ENCODE assay signal across 12 cellular contexts in the genomic region with DNA sequence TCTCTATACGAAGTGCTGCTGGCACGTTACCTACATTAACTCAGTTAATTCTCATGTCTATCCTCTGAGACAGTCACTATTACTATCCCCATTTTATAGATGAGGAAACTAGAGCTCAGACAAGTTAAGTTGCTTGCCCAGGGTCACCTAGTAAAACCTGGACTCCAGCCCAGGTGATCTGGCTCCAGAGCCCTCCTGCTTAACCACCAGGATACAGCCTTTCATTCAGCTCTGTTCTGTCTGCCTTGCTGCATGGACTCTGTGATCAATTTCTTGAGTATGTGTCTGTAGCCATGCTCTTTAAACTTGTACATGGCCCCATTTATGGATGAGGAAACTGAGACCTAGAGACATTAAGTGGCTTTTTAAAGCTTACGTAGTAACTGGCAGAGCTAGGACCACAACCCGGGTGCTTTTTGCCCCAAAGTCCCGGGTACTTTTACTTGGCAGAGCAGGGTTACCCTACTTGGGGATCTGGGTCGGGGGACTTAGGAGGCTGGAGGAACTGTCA. TPM values are rescaled to one million over a fixed set of nuclear protein-coding genes. Genes with fewer than 3 reads are reported as not detected.
DNase-seq lines count a peak whose midpoint lies in the region; ATAC-seq and TF ChIP-seq lines count a peak whose summit lies in the region.
"Had no signal": no experiment of that assay in that cellular context is flagged by ENCODE, and none has a peak within 500 bp of the region (broad histone marks: within the 10 kb centered on the region; RNA-seq: fewer than 3 reads in every experiment).

No MANE protein-coding gene starts in this region.

- H3K4ac ChIP-seq in neuronal stem cell (ENCODE audit: low read length) = no peak overlapping the region

- H4K91ac ChIP-seq in neuronal stem cell (ENCODE audit: low read depth, low read length, poor library complexity) = no peak overlapping the region

- no peak overlapping the region for H2AFZ ChIP-seq in Loucy (ENCODE audit: low read length)
- H2AFZ ChIP-seq in neuronal stem cell (ENCODE audit: low read length) = no peak overlapping the region

- H4K20me1 ChIP-seq in Loucy (ENCODE audit: insufficient read depth, low read length, poor library complexity, severe bottlenecking) = no peaks in the 10 kb centered on the region

- H3K27ac ChIP-seq in body of pancreas = peak overlapping the region; percentile 79 to 88 (median 85)
- peak overlapping the region; percentile 53 for H3K27ac ChIP-seq in neutrophil
- H3K27ac ChIP-seq in neuronal stem cell (replicated peaks; ENCODE audit: low read length) = no peak overlapping the region

- H2BK5ac ChIP-seq in neuronal stem cell (ENCODE audit: low read length) = no peak overlapping the region

- H3K23ac ChIP-seq in neuronal stem cell (ENCODE audit: low read depth, low read length, poor library complexity) = no peak overlapping the region

- peak overlapping the region; percentile 38 for H3K4me2 ChIP-seq in Loucy (ENCODE audit: low read depth, low read length, poor library complexity, severe bottlenecking)
- no peak overlapping the region for H3K4me2 ChIP-seq in neuronal stem cell (ENCODE audit: insufficient read depth, low read length, poor library complexity, severe bottlenecking)

- 28 to 30% methylated on average over 6 of the region's 6 CpGs for WGBS in body of pancreas, 2 donors
- no CpG with 5 or more reads among the region's 6 CpGs for WGBS in neuronal stem cell (ENCODE audit: extremely low coverage in 2 of 2, insufficient read length in 2 of 2, insufficient replicate concordance in 1 of 2), 2 donors

- no peak for TF ChIP-seq CTCF in CD14-positive monocyte (IDR thresholded peaks at IDR 0.05)
- no peak for TF ChIP-seq CTCF in Loucy (conservative IDR thresholded peaks at IDR 0.05; ENCODE audit: low read length)
- TF ChIP-seq CTCF in body of pancreas (IDR thresholded peaks at IDR 0.05) = no peak
- no peak for TF ChIP-seq CTCF in neutrophil (IDR thresholded peaks at IDR 0.05)

- no peak overlapping the region for H2BK120ac ChIP-seq in neuronal stem cell (ENCODE audit: low read depth, low read length)

- H3K9me3 ChIP-seq in Loucy (ENCODE audit: insufficient read depth, low read depth, low read length) (no peaks in the 10 kb centered on the region), body of pancreas (no peaks in the 10 kb centered on the region), neutrophil (no peaks in the 10 kb centered on the region), neuronal stem cell (replicated peaks in 1 of 2; ENCODE audit: control insufficient read depth in 2 of 2, insufficient read depth in 1 of 2, low read depth in 1 of 2, low read length in 2 of 2) (peaks cover 0 to 4% of the 10 kb centered on the region in 2 donors)

- DNase-seq in CD14-positive monocyte (ENCODE audit: low spot score) (no peak), body of pancreas (peak; percentile 56 to 77 (median 64)), 8988T (no peak), neuronal stem cell (ENCODE audit: low spot score) (no peak), NCI-H82 (lab: John Stamatoyannopoulos, UW) (no peak)
- DNase-seq in stimulated activated CD4-positive, alpha-beta T cell treated with anti-CD3 and anti-CD28 coated beads, Interleukin-4, amount 100 ng/mL, for 24 hours = no peak
- DNase-seq: GDM1, T1000 had no signal

- H2AK5ac ChIP-seq in neuronal stem cell (ENCODE audit: low read depth, low read length) = no peak overlapping the region

- peaks cover 24% of the 10 kb centered on the region for H3K79me1 ChIP-seq in neuronal stem cell (ENCODE audit: low read depth, low read length)

- peak overlapping the region in 1 of 2 donors; percentile 35 for H3K4me3 Mint-ChIP-seq in CD14-positive monocyte

- H3K14ac ChIP-seq in neuronal stem cell (ENCODE audit: low read length) = no peak overlapping the region

- intact Hi-C loops in CD14-positive monocyte (cut with micrococcal nuclease) = loop anchor here (2.0 to 5.0 kb wide), 4 partner anchors 74 to 169 kb away; a partner anchor contains a TSS
- intact Hi-C loops in body of pancreas (cut with DNase I) = no loop called here

- no peak overlapping the region for H2BK12ac ChIP-seq in neuronal stem cell (ENCODE audit: low read length)

- peaks cover 62 to 67% of the 10 kb centered on the region in 2 donors for H3K36me3 Mint-ChIP-seq in CD14-positive monocyte

- H3K27ac Mint-ChIP-seq in CD14-positive monocyte = peak overlapping the region; percentile 79 to 96 (median 90)

- no peaks in the 10 kb centered on the region for H3K27me3 ChIP-seq in Loucy (ENCODE audit: insufficient read depth, low read length, poor library complexity, severe bottlenecking)
- H3K27me3 ChIP-seq in body of pancreas = no peaks in the 10 kb centered on the region
- peaks cover 23% of the 10 kb centered on the region for H3K27me3 ChIP-seq in neutrophil
- peaks cover 0 to 17% (median 0%) of the 10 kb centered on the region in 3 experiments for H3K27me3 ChIP-seq in neuronal stem cell (ENCODE audit: control insufficient read depth in 3 of 3, insufficient read depth in 3 of 3, low read depth in 1 of 3, low read length in 3 of 3)

- H3K27me3 Mint-ChIP-seq in CD14-positive monocyte (ENCODE audit: low read depth in 3 of 3) = peaks cover 6 to 18% (median 7%) of the 10 kb centered on the region in 3 donors

- H3K9me2 ChIP-seq in Loucy (replicated peaks; ENCODE audit: low read depth, low read length) = no peaks in the 10 kb centered on the region

- H3F3A ChIP-seq in Loucy (ENCODE audit: low read depth) = no peaks in the 10 kb centered on the region

- H3K36me3 ChIP-seq in Loucy (ENCODE audit: insufficient read depth, low read length) (peaks cover 6% of the 10 kb centered on the region; the same call in 1 of the 2 replicates), body of pancreas (replicated peaks in 1 of 2; ENCODE audit: insufficient read depth in 1 of 2, low read depth in 2 of 2) (peaks cover 18 to 27% of the 10 kb centered on the region in 2 donors), neutrophil (no peaks in the 10 kb centered on the region), neuronal stem cell (replicated peaks in 1 of 2; ENCODE audit: control insufficient read depth in 2 of 2, insufficient read depth in 2 of 2, low read length in 2 of 2) (peaks cover 29 to 64% of the 10 kb centered on the region in 2 donors)

- TF ChIP-seq POLR2A in body of pancreas (IDR thresholded peaks at IDR 0.05) = no peak

- no peak overlapping the region for H3K18ac ChIP-seq in neuronal stem cell (ENCODE audit: low read length)

- no peak overlapping the region for H4K8ac ChIP-seq in neuronal stem cell (ENCODE audit: low read depth, low read length)

- peaks cover 17% of the 10 kb centered on the region for H3K79me2 ChIP-seq in Loucy (ENCODE audit: insufficient read depth, low read length)

- peaks cover 0 to 6% (median 0%) of the 10 kb centered on the region in 7 donors for H3K9me3 Mint-ChIP-seq in CD14-positive monocyte
- H3K9me3 Mint-ChIP-seq: stimulated activated effector memory CD8-positive, alpha-beta T cell treated with anti-CD3 and anti-CD28 coated beads, Interleukin-12 subunit alpha, Interleukin-12 subunit beta, amount 100 ng/mL, for 72 hours had no signal

- H2BK15ac ChIP-seq in neuronal stem cell (ENCODE audit: low read length) = no peak overlapping the region

- H3K4me1 Mint-ChIP-seq in CD14-positive monocyte = peaks cover 63% of the 10 kb centered on the region

- H3K4me3 ChIP-seq in Loucy (ENCODE audit: low read length, poor library complexity, severe bottlenecking) = no peak overlapping the region
- H3K4me3 ChIP-seq in body of pancreas = no peak overlapping the region
- no peak overlapping the region for H3K4me3 ChIP-seq in neutrophil (ENCODE audit: low read depth in 1 of 2, low read length in 1 of 2)
- H3K4me3 ChIP-seq in neuronal stem cell (ENCODE audit: low read length in 2 of 2) = no peak overlapping the region

- peaks cover 42% of the 10 kb centered on the region for H3K4me1 ChIP-seq in Loucy (ENCODE audit: insufficient read depth, low read length, poor library complexity, severe bottlenecking)
- H3K4me1 ChIP-seq in body of pancreas = peaks cover 46% of the 10 kb centered on the region
- H3K4me1 ChIP-seq in neutrophil (ENCODE audit: control insufficient read depth in 1 of 2, insufficient read depth in 1 of 2, low read depth in 1 of 2, low read length in 1 of 2) = peaks cover 56 to 59% of the 10 kb centered on the region in 2 experiments
- peaks cover 8 to 14% of the 10 kb centered on the region in 2 donors for H3K4me1 ChIP-seq in neuronal stem cell (ENCODE audit: control insufficient read depth in 2 of 2, insufficient read depth in 1 of 2, low read depth in 1 of 2, low read length in 2 of 2)

- H3K9ac ChIP-seq in Loucy (ENCODE audit: low read depth, low read length, poor library complexity, severe bottlenecking) = peak overlapping the region; percentile 60
- no peak overlapping the region for H3K9ac ChIP-seq in neuronal stem cell (ENCODE audit: low read depth, low read length, poor library complexity)

- no peak for ATAC-seq in body of pancreas
- ATAC-seq: stimulated activated effector memory CD8-positive, alpha-beta T cell treated with anti-CD3 and anti-CD28 coated beads, Interleukin-12 subunit alpha, Interleukin-12 subunit beta, amount 100 ng/mL, for 72 hours had no signal

RNA-seq across cellular contexts. Expression of a gene that starts 4.7 kb away (rescaled TPM):
- 100 to 1,000 TPM; 117 to 144 TPM for polyA plus RNA-seq in CD14-positive monocyte
- total RNA-seq in body of pancreas = 10 to 100 TPM; 75.2 to 84.3 TPM
- 54.0 TPM for polyA plus RNA-seq in neuronal stem cell (2013, experiment 1 of 2)
- 53.5 TPM for polyA plus RNA-seq in neuronal stem cell (2013, experiment 2 of 2)

RNA-seq across cellular contexts. Expression of a gene that starts 14.4 kb away (rescaled TPM):
- polyA plus RNA-seq in CD14-positive monocyte = 1 to 10 TPM; 1.5 to 1.9 TPM
- under 1 TPM in 1 of 2 donors, not detected in 1; 0.26 TPM for total RNA-seq in body of pancreas
- 0.01 TPM for polyA plus RNA-seq in neuronal stem cell (2013, experiment 1 of 2)
- 0.01 TPM for polyA plus RNA-seq in neuronal stem cell (2013, experiment 2 of 2)
- total RNA-seq: pulmonary artery endothelial cell had no signal

Comparison
In these comparisons a context has a peak if more than half of its experiments do, and no peak if none do; other contexts are left out.
1. DNase-seq: peak in body of pancreas (4 of 4); none in CD14-positive monocyte (single experiment), 8988T (single experiment), neuronal stem cell (single experiment), NCI-H82 (single experiment) and stimulated activated CD4-positive, alpha-beta T cell treated with anti-CD3 and anti-CD28 coated beads, Interleukin-4, amount 100 ng/mL, for 24 hours (single experiment).